In the genomic region with DNA sequence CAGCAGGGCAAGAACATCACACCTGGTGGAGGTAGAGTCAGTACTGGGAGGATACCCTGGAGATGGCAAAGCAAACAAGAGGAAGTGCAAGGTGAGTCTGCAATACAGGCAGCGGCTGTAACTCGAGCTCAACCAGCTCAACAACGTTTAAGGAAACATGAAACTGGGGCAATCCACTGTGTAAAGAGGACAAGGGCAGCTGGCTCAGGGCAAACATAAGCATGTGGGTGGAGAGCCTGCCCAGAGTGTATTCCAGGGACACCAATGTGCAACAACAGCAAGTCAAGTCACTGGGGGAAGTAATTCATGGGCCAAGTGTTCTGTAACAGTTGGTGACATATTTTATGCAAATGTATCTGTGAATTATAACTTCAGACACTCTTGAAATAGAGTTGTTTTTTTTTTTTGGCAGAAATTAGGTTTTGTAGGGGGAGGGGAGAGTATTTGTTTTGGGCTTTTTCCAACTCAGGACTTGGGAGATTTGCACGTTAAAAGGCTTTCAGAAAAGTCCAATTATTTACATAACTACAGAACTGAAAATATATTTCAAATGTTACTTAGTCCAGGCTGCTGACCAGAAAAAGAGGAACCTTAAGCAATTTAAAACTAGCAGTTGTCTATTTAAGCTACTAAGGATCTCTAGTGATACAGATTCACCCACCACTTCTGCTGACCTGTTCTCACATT, we compare ENCODE assay signal across 8 cellular contexts. TPM values are rescaled to one million over a fixed set of nuclear protein-coding genes. Genes with fewer than 3 reads are reported as not detected.
DNase-seq lines count a peak whose midpoint lies in the region; ATAC-seq and TF ChIP-seq lines count a peak whose summit lies in the region.

No MANE protein-coding gene starts in this region.

- TF ChIP-seq CTCF in 22Rv1 (IDR thresholded peaks at IDR 0.05) (no peak), esophagus squamous epithelium (IDR thresholded peaks at IDR 0.05) (no peak)

- H3K4me3 ChIP-seq in esophagus squamous epithelium = no peak overlapping the region

- no peaks in the 10 kb centered on the region for H3K4me1 ChIP-seq in esophagus squamous epithelium

- H3K27me3 ChIP-seq in esophagus squamous epithelium = no peaks in the 10 kb centered on the region

- H3K27ac ChIP-seq in 22Rv1 = peak overlapping the region; percentile 80
- H3K27ac ChIP-seq in esophagus squamous epithelium = peak overlapping the region in 1 of 4 donors; percentile 35

- ATAC-seq in GM21619 (IDR thresholded peaks at IDR 0.05; ENCODE audit: unreplicated experiment) (no peak), HG03354 (IDR thresholded peaks at IDR 0.05; ENCODE audit: poor library complexity, severe bottlenecking, unreplicated experiment) (no peak)

- peak; percentile 99 for DNase-seq in NCI-H146 (lab: John Stamatoyannopoulos, UW)
- peak; percentile 38 for DNase-seq in RPMI8226
- peak; percentile 45 for DNase-seq in iPS-NIHi7 (ENCODE audit: extremely low spot score)
- DNase-seq in esophagus squamous epithelium (lab: John Stamatoyannopoulos, UW) = no peak
- DNase-seq in cerebellum (ENCODE audit: low spot score) = no peak

- no peaks in the 10 kb centered on the region for H3K9me3 ChIP-seq in esophagus squamous epithelium

- H3K36me3 ChIP-seq in esophagus squamous epithelium = no peaks in the 10 kb centered on the region

- WGBS in esophagus squamous epithelium, 2 donors = 17 to 24% methylated on average over 4 of the region's 4 CpGs

- intact Hi-C loops in esophagus squamous epithelium (cut with DNase I) = no loop called here

- TF ChIP-seq POLR2A in esophagus squamous epithelium (IDR thresholded peaks at IDR 0.05) = no peak

RNA-seq across cellular contexts. Expression of a gene that starts 18.7 kb away (rescaled TPM):
- total RNA-seq in esophagus squamous epithelium (1 to 10 TPM in 1 of 4 donors, under 1 TPM in 3; 0.53 to 5.5 (median 0.80) TPM), cerebellum (894 TPM)

Comparison
In these comparisons a context has a peak if more than half of its experiments do, and no peak if none do; other contexts are left out.
1. DNase-seq: peak in NCI-H146 (single experiment), RPMI8226 (single experiment) and iPS-NIHi7 (single experiment); none in esophagus squamous epithelium (single experiment) and cerebellum (single experiment).
2. RNA of a gene that starts 18.7 kb away (total RNA-seq): 894 TPM in cerebellum (single experiment); 0.53 to 5.5 TPM in esophagus squamous epithelium; every median in the first group is over 100 times any median in the second.